In genomic region chr9:16925426-16925825, GRCh38 we compare ENCODE assay signal across 1 cellular context.
TF ChIP-seq lines count a peak whose summit lies in the region.

No MANE protein-coding gene starts in this region.

TF ChIP-seq in IMR-90, 13 proteins besides CTCF, POLR2A, EP300 and RAD21 (continued from another document):
- TF ChIP-seq MXI1 (IDR thresholded peaks at IDR 0.05; ENCODE audit: borderline replicate concordance, low read depth, low read length) (no peak), SMC3 (IDR thresholded peaks at IDR 0.05; ENCODE audit: low read depth, low read length) (no peak), CEBPB (IDR thresholded peaks at IDR 0.05; ENCODE audit: low read depth, low read length) (no peak)
